9 cellular contexts compared by ENCODE assay signal in the genomic region with DNA sequence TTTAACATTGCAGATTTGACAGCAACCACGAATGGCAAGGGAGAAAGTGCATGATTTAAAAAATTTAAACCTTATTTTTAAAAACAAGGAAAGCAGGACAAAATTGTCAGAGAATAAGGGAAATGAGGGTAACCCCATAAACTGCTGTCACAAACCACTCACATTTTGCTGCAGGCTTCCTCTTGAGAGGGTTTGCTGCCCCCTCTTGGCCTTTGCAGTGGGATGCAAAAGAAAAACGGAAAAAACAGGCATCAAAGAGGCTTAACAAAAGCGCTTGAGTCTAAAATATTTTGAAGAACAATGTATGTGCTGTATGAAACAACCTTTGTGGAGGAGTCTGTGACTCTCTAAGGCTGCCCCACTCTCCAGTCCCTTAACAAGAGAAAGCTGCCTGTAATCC.
DNase-seq lines count a peak whose midpoint lies in the region; ATAC-seq and TF ChIP-seq lines count a peak whose summit lies in the region.
"Had no signal": no experiment of that assay in that cellular context is flagged by ENCODE, and none has a peak within 500 bp of the region (broad histone marks: within the 10 kb centered on the region; RNA-seq: fewer than 3 reads in every experiment).

No MANE protein-coding gene starts in this region.

- WGBS in heart left ventricle, 4 donors, result 5% methylated on average over 2 to 3 of the region's 3 CpGs

- H3K27me3 Mint-ChIP-seq in activated CD4-positive, alpha-beta memory T cell treated with anti-CD3 and anti-CD28 coated beads, Interleukin-2, amount 10 ng/mL, durations not matched to agents 7 days and 5 days, result peaks cover 2% of the 10 kb centered on the region

- POLR2A ChIA-PET in activated CD4-positive, alpha-beta memory T cell treated with anti-CD3 and anti-CD28 coated beads, Interleukin-2, amount 10 ng/mL, durations not matched to agents 7 days and 5 days (lab: Charles Lee), result no interaction called here

- H3K9me3 Mint-ChIP-seq in activated CD4-positive, alpha-beta memory T cell treated with anti-CD3 and anti-CD28 coated beads, Interleukin-2, amount 10 ng/mL, durations not matched to agents 7 days and 5 days, result no peaks in the 10 kb centered on the region

- peak in 1 of 4 donors; percentile 53 for ATAC-seq in heart left ventricle
- no peak for ATAC-seq in left ventricle myocardium superior
- ATAC-seq in HG02938 (IDR thresholded peaks at IDR 0.05; ENCODE audit: unreplicated experiment), result peak; percentile 76
- ATAC-seq in HG03460 (IDR thresholded peaks at IDR 0.05; ENCODE audit: unreplicated experiment), result no peak

- no peaks in the 10 kb centered on the region for H3K4me1 Mint-ChIP-seq in activated CD4-positive, alpha-beta memory T cell treated with anti-CD3 and anti-CD28 coated beads, Interleukin-2, amount 10 ng/mL, durations not matched to agents 7 days and 5 days

- TF ChIP-seq CTCF in heart left ventricle (IDR thresholded peaks at IDR 0.05), result peak; percentile 19 to 66 (median 49)

- H3K4me3 ChIP-seq in heart left ventricle, result no peak overlapping the region

- H3K27me3 ChIP-seq in heart left ventricle, result no peaks in the 10 kb centered on the region

- no peak overlapping the region for H3K27ac ChIP-seq in heart left ventricle
- H3K27ac ChIP-seq: epithelial cell of prostate had no signal

- intact Hi-C loops in heart left ventricle (cut with DNase I), result loop anchor here in 1 of 10 donors (10.0 kb wide), 1 partner anchor 1109 kb away; a partner anchor contains a TSS
- intact Hi-C loops in left ventricle myocardium superior (cut with micrococcal nuclease), result no loop called here

- no peaks in the 10 kb centered on the region for H3K36me3 ChIP-seq in heart left ventricle

- no peak overlapping the region for H3K4me3 Mint-ChIP-seq in activated CD4-positive, alpha-beta memory T cell treated with anti-CD3 and anti-CD28 coated beads, Interleukin-2, amount 10 ng/mL, durations not matched to agents 7 days and 5 days

- no peak overlapping the region for H3K27ac Mint-ChIP-seq in activated CD4-positive, alpha-beta memory T cell treated with anti-CD3 and anti-CD28 coated beads, Interleukin-2, amount 10 ng/mL, durations not matched to agents 7 days and 5 days

- no peaks in the 10 kb centered on the region for H3K4me1 ChIP-seq in heart left ventricle

- CTCF ChIA-PET in activated CD4-positive, alpha-beta memory T cell treated with anti-CD3 and anti-CD28 coated beads, Interleukin-2, amount 10 ng/mL, durations not matched to agents 7 days and 5 days (lab: Charles Lee), result no interaction called here

- no peaks in the 10 kb centered on the region for H3K36me3 Mint-ChIP-seq in activated CD4-positive, alpha-beta memory T cell treated with anti-CD3 and anti-CD28 coated beads, Interleukin-2, amount 10 ng/mL, durations not matched to agents 7 days and 5 days (ENCODE audit: low read depth)

- TF ChIP-seq POLR2A in heart left ventricle (IDR thresholded peaks at IDR 0.05), result no peak

- DNase-seq in heart left ventricle (no peak), left ventricle myocardium superior (no peak), NCI-H2227 (lab: John Stamatoyannopoulos, UW; ENCODE audit: unreplicated experiment) (peak; percentile 57), germinal center (ENCODE audit: low spot score) (peak; percentile 3), retina (peak; percentile 70)
- DNase-seq in activated CD4-positive, alpha-beta memory T cell treated with anti-CD3 and anti-CD28 coated beads, Interleukin-2, amount 10 ng/mL, durations not matched to agents 7 days and 5 days, result peak; percentile 27

- no peaks in the 10 kb centered on the region for H3K9me3 ChIP-seq in heart left ventricle

Comparison
In these comparisons a context has a peak if more than half of its experiments do, and no peak if none do; other contexts are left out.
1. DNase-seq: peak in NCI-H2227 (single experiment), activated CD4-positive, alpha-beta memory T cell treated with anti-CD3 and anti-CD28 coated beads, Interleukin-2, amount 10 ng/mL, durations not matched to agents 7 days and 5 days (single experiment), germinal center (single experiment) and retina (single experiment); none in heart left ventricle (0 of 5) and left ventricle myocardium superior (single experiment).